Comparison of ENCODE assay signal across 8 cellular contexts in the genomic region with DNA sequence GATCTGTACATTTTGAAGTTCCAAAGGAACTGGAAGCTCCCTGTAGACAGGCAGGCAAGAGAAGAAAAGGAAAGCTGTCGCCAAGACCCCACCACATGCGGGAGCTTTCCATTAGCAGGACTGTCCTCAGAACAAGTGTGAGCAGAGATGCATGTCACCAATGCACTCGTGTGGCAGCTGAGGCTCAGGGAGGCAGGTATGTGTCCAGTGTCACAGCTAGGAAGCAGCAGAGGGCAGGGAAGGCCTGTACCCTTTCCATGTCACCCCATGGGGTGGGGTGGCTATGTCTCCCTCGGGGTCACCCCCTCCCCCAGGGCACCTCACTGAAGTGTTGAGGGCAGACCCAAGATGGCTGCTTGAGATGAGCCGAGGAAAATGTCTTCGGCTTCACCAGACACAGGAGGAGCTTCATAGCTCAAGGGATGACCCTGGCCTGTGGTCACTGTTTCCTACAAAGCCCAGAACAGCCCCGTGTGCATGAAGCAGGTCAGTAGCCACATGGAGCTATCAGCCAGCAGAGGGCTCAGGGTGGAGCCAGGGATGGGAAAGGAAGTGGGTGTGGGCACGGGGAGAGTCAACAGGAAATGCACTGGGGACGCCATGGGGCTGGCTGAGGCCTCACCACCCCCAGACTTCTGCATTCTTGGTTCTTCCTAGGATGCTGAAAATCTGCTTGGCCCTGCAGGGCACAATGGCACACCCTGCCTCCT.
A peak's percentile ranks its signal among the peaks of the same experiment; 100 is the strongest.
DNase-seq lines count a peak whose midpoint lies in the region; ATAC-seq and TF ChIP-seq lines count a peak whose summit lies in the region.

No MANE protein-coding gene starts in this region.

- peak; percentile 61 for ATAC-seq in GM21723 (IDR thresholded peaks at IDR 0.05; ENCODE audit: unreplicated experiment)

- peaks cover 10% of the 10 kb centered on the region for H3K27me3 Mint-ChIP-seq in glutamatergic neuron (ENCODE audit: unreplicated experiment)

- H3K27ac ChIP-seq in rectal smooth muscle tissue (ENCODE audit: low read depth, low read length) (peak overlapping the region; percentile 84), PC-9 (no peak overlapping the region)

- intact Hi-C loops in PC-9 (cut with micrococcal nuclease; ENCODE audit: unreplicated experiment), result loop anchor here (2.0 kb wide), 1 partner anchor 71 kb away; no protein-coding TSS in a partner anchor

- peaks cover 40% of the 10 kb centered on the region for H3K4me1 Mint-ChIP-seq in glutamatergic neuron (ENCODE audit: low read depth, unreplicated experiment)

- CTCF ChIA-PET in PC-9 (lab: Charles Lee), result interaction anchor here (1.1 kb wide), 1 partner anchor 94 kb away, joined by 3 read pairs; no protein-coding TSS in a partner anchor

- H2AFZ ChIP-seq in PC-9, result no peak overlapping the region

- H3K36me3 ChIP-seq in rectal smooth muscle tissue (ENCODE audit: control insufficient read depth, insufficient read depth, low read length) (peaks cover 4% of the 10 kb centered on the region), PC-9 (ENCODE audit: low read depth) (no peaks in the 10 kb centered on the region)

- no peak overlapping the region for H3K4me2 ChIP-seq in PC-9

- H3K9me2 ChIP-seq in PC-9 (ENCODE audit: insufficient read depth), result no peaks in the 10 kb centered on the region

- H3K36me3 Mint-ChIP-seq in glutamatergic neuron (ENCODE audit: unreplicated experiment), result no peaks in the 10 kb centered on the region

- H3K27me3 ChIP-seq in rectal smooth muscle tissue (ENCODE audit: control insufficient read depth, insufficient read depth, low read length), result no peaks in the 10 kb centered on the region
- H3K27me3 ChIP-seq in PC-9 (ENCODE audit: insufficient read depth, low read depth), result no peaks in the 10 kb centered on the region

- no peak overlapping the region for H3K27ac Mint-ChIP-seq in glutamatergic neuron (ENCODE audit: unreplicated experiment)

- peak; percentile 27 for TF ChIP-seq CTCF in fibroblast of pulmonary artery (IDR thresholded peaks at IDR 0.05; ENCODE audit: low read length, missing control alignments)
- TF ChIP-seq CTCF in glutamatergic neuron (IDR thresholded peaks at IDR 0.05; ENCODE audit: partially characterized antibody, unreplicated experiment), result no peak
- TF ChIP-seq CTCF in PC-9 (conservative IDR thresholded peaks at IDR 0.05), result no peak

- H4K20me1 ChIP-seq in PC-9 (ENCODE audit: insufficient read depth), result no peaks in the 10 kb centered on the region

- peaks cover 12% of the 10 kb centered on the region for H3K9me3 Mint-ChIP-seq in glutamatergic neuron (ENCODE audit: unreplicated experiment)

- H3K9ac ChIP-seq in rectal smooth muscle tissue (ENCODE audit: low read length), result no peak overlapping the region

- no peaks in the 10 kb centered on the region for H3F3A ChIP-seq in PC-9 (ENCODE audit: insufficient read depth, low read depth)

- H3K79me2 ChIP-seq in PC-9 (ENCODE audit: low read depth), result no peaks in the 10 kb centered on the region

- no TSS peak for BruUV-seq in PC-9 (replicated peaks; lab: Mats Ljungman, UMichigan)

- no peak overlapping the region for H3K4me3 Mint-ChIP-seq in glutamatergic neuron (ENCODE audit: unreplicated experiment)

- DNase-seq in EL (peak; percentile 60), NCI-H510A (lab: John Stamatoyannopoulos, UW) (peak; percentile 68), activated T-cell treated with anti-CD3 and anti-CD28 coated beads for 48 hours (ENCODE audit: low read depth) (peak; percentile 49), fibroblast of pulmonary artery (ENCODE audit: low read depth) (peak; percentile 35), glutamatergic neuron (no peak), PC-9 (no peak)

- H3K9me3 ChIP-seq in PC-9 (ENCODE audit: insufficient read depth, low read depth), result no peaks in the 10 kb centered on the region

- H3K4me1 ChIP-seq in rectal smooth muscle tissue (ENCODE audit: control insufficient read depth, insufficient read depth, low read length) (peaks cover 29% of the 10 kb centered on the region), PC-9 (replicated peaks; ENCODE audit: insufficient read depth) (peaks cover 16% of the 10 kb centered on the region)

- H3K4me3 ChIP-seq in fibroblast of pulmonary artery (replicated peaks; ENCODE audit: low read depth, low read length) (no peak overlapping the region), rectal smooth muscle tissue (ENCODE audit: low read length) (peak overlapping the region; percentile 0), PC-9 (no peak overlapping the region)

- POLR2A ChIA-PET in PC-9 (lab: Charles Lee; ENCODE audit: unreplicated experiment), result no interaction called here

Comparison
In these comparisons a context has a peak if more than half of its experiments do, and no peak if none do; other contexts are left out.
1. DNase-seq: peak in EL (single experiment), NCI-H510A (single experiment), activated T-cell treated with anti-CD3 and anti-CD28 coated beads for 48 hours (single experiment) and fibroblast of pulmonary artery (single experiment); none in glutamatergic neuron (single experiment) and PC-9 (0 of 2).